In genomic region chr12:33994857-33995808, GRCh38 we compare ENCODE assay signal across 30 cellular contexts.
"Had no signal": no experiment of that assay in that cellular context is flagged by ENCODE, and none has a peak within 500 bp of the region (broad histone marks: within the 10 kb centered on the region; RNA-seq: fewer than 3 reads in every experiment).

No MANE protein-coding gene starts in this region.

- H3K4me1 ChIP-seq: ascending aorta, pancreas, prostate gland, sigmoid colon, suprapubic skin, tibial artery had no signal

- H3K27ac ChIP-seq: ascending aorta, pancreas, prostate gland, sigmoid colon, suprapubic skin, tibial artery, VCaP had no signal

- H3K9me3 ChIP-seq: ascending aorta, pancreas, prostate gland, sigmoid colon, suprapubic skin, tibial artery had no signal

- H3K9me3 Mint-ChIP-seq: activated naive CD4-positive, alpha-beta T cell treated with anti-CD3 and anti-CD28 coated beads, Interleukin-2, amount 10 ng/mL, durations not matched to agents 7 days and 5 days; activated naive CD8-positive, alpha-beta T cell treated with anti-CD3 and anti-CD28 coated beads, Interleukin-2, amount 10 ng/mL, durations not matched to agents 7 days and 5 days; activated T-helper 1 cell treated with anti-CD3 and anti-CD28 coated beads, Interleukin-12 subunit alpha, Interleukin-12 subunit beta, Interleukin-2, Interleukin-4 antibody, amounts not matched to agents 30 ng/mL and 10 ng/mL and 1 ng/mL, durations not matched to agents 14 hours and 24 hours and 36 hours; brain; endodermal cell; memory B cell; neural crest cell; T-helper 1 cell treated with Interleukin-12 subunit alpha and Interleukin-12 subunit beta and Interleukin-4 antibody, amounts not matched to agents 30 μg/mL and 1 μg/mL, for 36 hours had no signal

- DNase-seq: activated CD4-positive, alpha-beta T cell treated with anti-CD3 and anti-CD28 coated beads for 4 hours; activated CD4-positive, alpha-beta T cell treated with anti-CD3 and anti-CD28 coated beads, Interleukin-2, amount 50 U/mL, for 48 hours; activated CD8-positive, alpha-beta memory T cell treated with anti-CD3 and anti-CD28 coated beads for 24 hours; activated CD8-positive, alpha-beta memory T cell treated with anti-CD3 and anti-CD28 coated beads, Interleukin-2, amount 50 U/mL, for 4 hours; activated gamma-delta T cell; activated naive CD4-positive, alpha-beta T cell treated with anti-CD3 and anti-CD28 coated beads, Interleukin-2, amount 10 ng/mL, durations not matched to agents 7 days and 5 days; activated naive CD8-positive, alpha-beta T cell treated with anti-CD3 and anti-CD28 coated beads, Interleukin-2, amount 10 ng/mL, durations not matched to agents 7 days and 5 days; activated T-cell treated with anti-CD3 and anti-CD28 coated beads, Interleukin-2, amount 50 U/mL, for 1 hour; caudate nucleus; endodermal cell; head of caudate nucleus; hippocampal formation; midbrain; naive thymus-derived CD8-positive, alpha-beta T cell; nucleus accumbens; pancreas; retina; sigmoid colon; stimulated activated naive CD4-positive, alpha-beta T cell; T-helper 9 cell; tibial artery had no signal

- H3K4me3 ChIP-seq: ascending aorta, pancreas, prostate gland, sigmoid colon, suprapubic skin, tibial artery had no signal

- H3K4me3 Mint-ChIP-seq: activated naive CD4-positive, alpha-beta T cell treated with anti-CD3 and anti-CD28 coated beads, Interleukin-2, amount 10 ng/mL, durations not matched to agents 7 days and 5 days; activated naive CD8-positive, alpha-beta T cell treated with anti-CD3 and anti-CD28 coated beads, Interleukin-2, amount 10 ng/mL, durations not matched to agents 7 days and 5 days; activated T-helper 1 cell treated with anti-CD3 and anti-CD28 coated beads, Interleukin-12 subunit alpha, Interleukin-12 subunit beta, Interleukin-2, Interleukin-4 antibody, amounts not matched to agents 30 ng/mL and 10 ng/mL and 1 ng/mL, durations not matched to agents 14 hours and 24 hours and 36 hours; brain; endodermal cell; memory B cell; naive thymus-derived CD8-positive, alpha-beta T cell; neural crest cell; T-helper 1 cell treated with Interleukin-12 subunit alpha and Interleukin-12 subunit beta and Interleukin-4 antibody, amounts not matched to agents 30 μg/mL and 1 μg/mL, for 36 hours had no signal

- H3K4me1 Mint-ChIP-seq: activated naive CD4-positive, alpha-beta T cell treated with anti-CD3 and anti-CD28 coated beads, Interleukin-2, amount 10 ng/mL, durations not matched to agents 7 days and 5 days; activated naive CD8-positive, alpha-beta T cell treated with anti-CD3 and anti-CD28 coated beads, Interleukin-2, amount 10 ng/mL, durations not matched to agents 7 days and 5 days; brain; memory B cell; naive thymus-derived CD8-positive, alpha-beta T cell; neural crest cell had no signal

- H3K27me3 ChIP-seq: ascending aorta, pancreas, sigmoid colon, suprapubic skin had no signal

- H3K27ac Mint-ChIP-seq: activated naive CD4-positive, alpha-beta T cell treated with anti-CD3 and anti-CD28 coated beads, Interleukin-2, amount 10 ng/mL, durations not matched to agents 7 days and 5 days; activated naive CD8-positive, alpha-beta T cell treated with anti-CD3 and anti-CD28 coated beads, Interleukin-2, amount 10 ng/mL, durations not matched to agents 7 days and 5 days; activated T-helper 1 cell treated with anti-CD3 and anti-CD28 coated beads, Interleukin-12 subunit alpha, Interleukin-12 subunit beta, Interleukin-2, Interleukin-4 antibody, amounts not matched to agents 30 ng/mL and 10 ng/mL and 1 ng/mL, durations not matched to agents 14 hours and 24 hours and 36 hours; brain; endodermal cell; memory B cell; naive thymus-derived CD8-positive, alpha-beta T cell; T-helper 1 cell treated with Interleukin-12 subunit alpha and Interleukin-12 subunit beta and Interleukin-4 antibody, amounts not matched to agents 30 μg/mL and 1 μg/mL, for 36 hours had no signal

- H3K27me3 Mint-ChIP-seq: activated naive CD4-positive, alpha-beta T cell treated with anti-CD3 and anti-CD28 coated beads, Interleukin-2, amount 10 ng/mL, durations not matched to agents 7 days and 5 days had no signal

- H3K36me3 Mint-ChIP-seq: activated naive CD4-positive, alpha-beta T cell treated with anti-CD3 and anti-CD28 coated beads, Interleukin-2, amount 10 ng/mL, durations not matched to agents 7 days and 5 days; activated naive CD8-positive, alpha-beta T cell treated with anti-CD3 and anti-CD28 coated beads, Interleukin-2, amount 10 ng/mL, durations not matched to agents 7 days and 5 days; brain; memory B cell; naive thymus-derived CD8-positive, alpha-beta T cell had no signal

- ATAC-seq: naive thymus-derived CD8-positive, alpha-beta T cell; pancreas had no signal

- H3K36me3 ChIP-seq: ascending aorta, pancreas, prostate gland, sigmoid colon, suprapubic skin, tibial artery had no signal
